12 cellular contexts compared by ENCODE assay signal in genomic region chr3:40237892-40238571, GRCh38.
A peak's percentile ranks its signal among the peaks of the same experiment; 100 is the strongest.
DNase-seq lines count a peak whose midpoint lies in the region; ATAC-seq and TF ChIP-seq lines count a peak whose summit lies in the region.
"Had no signal": no experiment of that assay in that cellular context is flagged by ENCODE, and none has a peak within 500 bp of the region (broad histone marks: within the 10 kb centered on the region; RNA-seq: fewer than 3 reads in every experiment).

No MANE protein-coding gene starts in this region.

- no peak overlapping the region for H3K4me3 ChIP-seq in AG10803 (ENCODE audit: low read length)
- no peak overlapping the region for H3K4me3 ChIP-seq in fibroblast of villous mesenchyme (ENCODE audit: low read depth, low read length)
- no peak overlapping the region for H3K4me3 ChIP-seq in thyroid gland (replicated peaks in 1 of 3)

- TF ChIP-seq CTCF in AG10803 (conservative IDR thresholded peaks at IDR 0.05; ENCODE audit: low read length), result peak; percentile 43
- peak; percentile 43 for TF ChIP-seq CTCF in fibroblast of villous mesenchyme (IDR thresholded peaks at IDR 0.05; ENCODE audit: insufficient read depth, low read depth, low read length)
- TF ChIP-seq CTCF in thyroid gland (IDR thresholded peaks at IDR 0.05), result peak in 1 of 6 experiments; percentile 21

- ATAC-seq in HG03460 (IDR thresholded peaks at IDR 0.05; ENCODE audit: unreplicated experiment), result no peak
- ATAC-seq: activated naive CD8-positive, alpha-beta T cell treated with anti-CD3 and anti-CD28 coated beads, Interleukin-2, amount 50 U/mL, for 24 hours had no signal

- no peaks in the 10 kb centered on the region for H3K9me3 ChIP-seq in thyroid gland

- DNase-seq in AG10803 (ENCODE audit: low read depth) (peak; percentile 18), SK-N-DZ (ENCODE audit: low spot score) (peak; percentile 21), fibroblast of villous mesenchyme (ENCODE audit: low read depth) (peak; percentile 13), middle frontal gyrus (ENCODE audit: extremely low spot score, low spot score) (peak; percentile 12), thyroid gland (no peak), NCI-H1105 treated with DMSO at 0.1 percent for 48 hours (lab: John Stamatoyannopoulos, UW) (no peak), NCI-H226 (no peak)
- DNase-seq: activated naive CD8-positive, alpha-beta T cell treated with anti-CD3 and anti-CD28 coated beads, Interleukin-2, amount 50 U/mL, for 24 hours; NCI-H1436 treated with DMSO at 0.1 percent for 48 hours had no signal

- intact Hi-C loops in thyroid gland (cut with DNase I), result no loop called here

- WGBS in thyroid gland, 2 donors, result 63 to 66% methylated on average over 8 of the region's 8 CpGs

- H3K4me1 ChIP-seq in thyroid gland, result no peaks in the 10 kb centered on the region
- H3K4me1 ChIP-seq: parathyroid adenoma had no signal

- H3K27me3 ChIP-seq in thyroid gland, result no peaks in the 10 kb centered on the region

- H3K36me3 ChIP-seq in thyroid gland, result no peaks in the 10 kb centered on the region

- no peak for TF ChIP-seq POLR2A in thyroid gland (IDR thresholded peaks at IDR 0.05)

- H3K27ac ChIP-seq in thyroid gland, result no peak overlapping the region
- H3K27ac ChIP-seq: parathyroid adenoma, RWPE1 had no signal

Comparison
In these comparisons a context has a peak if more than half of its experiments do, and no peak if none do; other contexts are left out.
1. DNase-seq: peak in AG10803 (single experiment), SK-N-DZ (single experiment), fibroblast of villous mesenchyme (single experiment) and middle frontal gyrus (single experiment); none in thyroid gland (0 of 2), NCI-H1105 treated with DMSO at 0.1 percent for 48 hours (single experiment) and NCI-H226 (single experiment).